12 cellular contexts compared by ENCODE assay signal in genomic region chr10:4650572-4650971, GRCh38.
DNase-seq lines count a peak whose midpoint lies in the region; ATAC-seq and TF ChIP-seq lines count a peak whose summit lies in the region.
"Had no signal": no experiment of that assay in that cellular context is flagged by ENCODE, and none has a peak within 500 bp of the region (broad histone marks: within the 10 kb centered on the region; RNA-seq: fewer than 3 reads in every experiment).

No MANE protein-coding gene starts in this region.

- intact Hi-C loops in breast epithelium (cut with DNase I; ENCODE audit: low total_unique reads): loop anchor here (5.0 to 10.0 kb wide), 2 partner anchors 114 to 967 kb away; no protein-coding TSS in a partner anchor
- intact Hi-C loops in MCF 10A (cut with micrococcal nuclease): no loop called here
- intact Hi-C loops in dendritic cell treated with granulocyte-macrophage colony-stimulating factor and Interleukin-4, amounts not matched to agents 40 ng/mL and 50 ng/mL, for 4 days (cut with micrococcal nuclease): loop anchor here (10.0 kb wide), 1 partner anchor 114 kb away; no protein-coding TSS in a partner anchor
- intact Hi-C loops in aorta (cut with DNase I): loop anchor here (5.0 to 10.0 kb wide), 5 partner anchors 296 to 1453 kb away; no protein-coding TSS in a partner anchor
- intact Hi-C loops in spleen (cut with DNase I; ENCODE audit: low total_unique reads): no loop called here

- no peaks in the 10 kb centered on the region for H3K4me1 ChIP-seq in breast epithelium
- H3K4me1 ChIP-seq in aorta (ENCODE audit: control insufficient read depth in 1 of 2, insufficient read depth in 2 of 2, low read length in 2 of 2): peaks cover 4% of the 10 kb centered on the region in 2 donors
- H3K4me1 ChIP-seq in spleen: peaks cover 0 to 7% (median 0%) of the 10 kb centered on the region in 6 donors

- no peak overlapping the region for H3K27ac Mint-ChIP-seq in MCF 10A (ENCODE audit: low read depth, unreplicated experiment)
- H3K27ac Mint-ChIP-seq in dendritic cell treated with granulocyte-macrophage colony-stimulating factor and Interleukin-4, amounts not matched to agents 40 ng/mL and 50 ng/mL, for 4 days: peak overlapping the region; percentile 48

- ATAC-seq in aorta (ENCODE audit: low FRiP score): no peak
- no peak for ATAC-seq in GM18505 (IDR thresholded peaks at IDR 0.05; ENCODE audit: unreplicated experiment)
- ATAC-seq: HCT116 had no signal

- TF ChIP-seq CTCF in breast epithelium (IDR thresholded peaks at IDR 0.05) (no peak), MCF 10A (IDR thresholded peaks at IDR 0.05; ENCODE audit: unreplicated experiment) (no peak), spleen (IDR thresholded peaks at IDR 0.05 in 8 of 11, conservative IDR thresholded peaks at IDR 0.05 in 3 of 11) (no peak)

- 41 to 43% methylated on average over 5 of the region's 5 CpGs for WGBS in aorta, 2 donors
- 77 to 88% (median 84%) methylated on average over 5 of the region's 5 CpGs for WGBS in spleen, 5 donors

- POLR2A ChIA-PET in MCF 10A (lab: Yijun Ruan, JAX): no interaction called here

- H3K4me3 ChIP-seq in breast epithelium (no peak overlapping the region), aorta (ENCODE audit: low read length in 2 of 2) (no peak overlapping the region), spleen (no peak overlapping the region)
- H3K4me3 ChIP-seq: BLaER1, lung had no signal

- BruUV-seq in MCF 10A (replicated peaks; lab: Mats Ljungman, UMichigan): no TSS peak

- H3K4me1 Mint-ChIP-seq in MCF 10A (ENCODE audit: insufficient read depth, unreplicated experiment): peaks cover 17% of the 10 kb centered on the region
- H3K4me1 Mint-ChIP-seq in dendritic cell treated with granulocyte-macrophage colony-stimulating factor and Interleukin-4, amounts not matched to agents 40 ng/mL and 50 ng/mL, for 4 days (ENCODE audit: low read depth): peaks cover 17% of the 10 kb centered on the region

- TF ChIP-seq POLR2A in breast epithelium (IDR thresholded peaks at IDR 0.05): no peak
- TF ChIP-seq POLR2A in spleen (IDR thresholded peaks at IDR 0.05): no peak
- TF ChIP-seq POLR2A in GM18505 (IDR thresholded peaks at IDR 0.05; ENCODE audit: borderline replicate concordance, extremely low read depth, insufficient read depth, insufficient read length): no peak

- peak overlapping the region; percentile 28 to 30 for H3K27ac ChIP-seq in breast epithelium
- H3K27ac ChIP-seq in aorta (ENCODE audit: low read depth in 1 of 2, low read length in 2 of 2): peak overlapping the region; percentile 52 to 88
- H3K27ac ChIP-seq in spleen: no peak overlapping the region
- H3K27ac ChIP-seq: BLaER1 had no signal

- no peaks in the 10 kb centered on the region for H3K27me3 ChIP-seq in breast epithelium
- H3K27me3 ChIP-seq in aorta (ENCODE audit: control insufficient read depth in 1 of 2, insufficient read depth in 2 of 2, low read length in 1 of 2): no peaks in the 10 kb centered on the region
- H3K27me3 ChIP-seq in spleen (replicated peaks in 1 of 7): no peaks in the 10 kb centered on the region
- H3K27me3 ChIP-seq: BLaER1 had no signal

- H3K36me3 Mint-ChIP-seq in MCF 10A (ENCODE audit: insufficient read depth, unreplicated experiment): no peaks in the 10 kb centered on the region
- no peaks in the 10 kb centered on the region for H3K36me3 Mint-ChIP-seq in dendritic cell treated with granulocyte-macrophage colony-stimulating factor and Interleukin-4, amounts not matched to agents 40 ng/mL and 50 ng/mL, for 4 days (ENCODE audit: low read depth)

- no peak overlapping the region for H3K4me3 Mint-ChIP-seq in MCF 10A (ENCODE audit: unreplicated experiment)
- no peak overlapping the region for H3K4me3 Mint-ChIP-seq in dendritic cell treated with granulocyte-macrophage colony-stimulating factor and Interleukin-4, amounts not matched to agents 40 ng/mL and 50 ng/mL, for 4 days

- H3K27me3 Mint-ChIP-seq in MCF 10A (ENCODE audit: insufficient read depth, unreplicated experiment): no peaks in the 10 kb centered on the region
- H3K27me3 Mint-ChIP-seq in dendritic cell treated with granulocyte-macrophage colony-stimulating factor and Interleukin-4, amounts not matched to agents 40 ng/mL and 50 ng/mL, for 4 days: no peaks in the 10 kb centered on the region

- no peaks in the 10 kb centered on the region for H3K36me3 ChIP-seq in breast epithelium
- H3K36me3 ChIP-seq in aorta (ENCODE audit: control insufficient read depth in 1 of 2, insufficient read depth in 2 of 2, low read length in 1 of 2): peaks cover 0 to 2% of the 10 kb centered on the region in 2 donors
- H3K36me3 ChIP-seq in spleen: no peaks in the 10 kb centered on the region
- H3K36me3 ChIP-seq: BLaER1 had no signal

- no peak for DNase-seq in breast epithelium (ENCODE audit: low spot score in 2 of 2)
- no peak for DNase-seq in MCF 10A (ENCODE audit: unreplicated experiment)
- DNase-seq in lung microvascular endothelial cell (ENCODE audit: low read depth in 2 of 2): peak; percentile 29 to 33
- DNase-seq in aorta: no peak
- DNase-seq in spleen: no peak
- DNase-seq in SKM-1 (lab: John Stamatoyannopoulos, UW; ENCODE audit: unreplicated experiment): no peak
- DNase-seq: T1000 had no signal

- H3K9me3 ChIP-seq in breast epithelium (no peaks in the 10 kb centered on the region), aorta (ENCODE audit: control insufficient read depth, low read length) (no peaks in the 10 kb centered on the region), spleen (no peaks in the 10 kb centered on the region)
- H3K9me3 ChIP-seq: BLaER1 had no signal

- H3K9me3 Mint-ChIP-seq in MCF 10A (ENCODE audit: unreplicated experiment): no peaks in the 10 kb centered on the region
- no peaks in the 10 kb centered on the region for H3K9me3 Mint-ChIP-seq in dendritic cell treated with granulocyte-macrophage colony-stimulating factor and Interleukin-4, amounts not matched to agents 40 ng/mL and 50 ng/mL, for 4 days

- CTCF ChIA-PET in MCF 10A (lab: Yijun Ruan, JAX): interaction anchor here (0.8 kb wide), 1 partner anchor 896 kb away, joined by 3 read pairs; no protein-coding TSS in a partner anchor

Comparison
In these comparisons a context has a peak if more than half of its experiments do, and no peak if none do; other contexts are left out.
1. intact Hi-C loops: an anchor here in breast epithelium (5.0 to 10.0 kb wide), dendritic cell treated with granulocyte-macrophage colony-stimulating factor and Interleukin-4, amounts not matched to agents 40 ng/mL and 50 ng/mL, for 4 days (10.0 kb wide) and aorta (5.0 to 10.0 kb wide); none called in MCF 10A and spleen.
2. DNase-seq: peak in lung microvascular endothelial cell (2 of 2); none in breast epithelium (0 of 2), MCF 10A (single experiment), aorta (0 of 2), spleen (single experiment) and SKM-1 (single experiment).
3. H3K27ac ChIP-seq: peak in breast epithelium (2 of 2) and aorta (2 of 2); none in spleen (0 of 8).